22 cellular contexts compared by ENCODE assay signal in the genomic region with DNA sequence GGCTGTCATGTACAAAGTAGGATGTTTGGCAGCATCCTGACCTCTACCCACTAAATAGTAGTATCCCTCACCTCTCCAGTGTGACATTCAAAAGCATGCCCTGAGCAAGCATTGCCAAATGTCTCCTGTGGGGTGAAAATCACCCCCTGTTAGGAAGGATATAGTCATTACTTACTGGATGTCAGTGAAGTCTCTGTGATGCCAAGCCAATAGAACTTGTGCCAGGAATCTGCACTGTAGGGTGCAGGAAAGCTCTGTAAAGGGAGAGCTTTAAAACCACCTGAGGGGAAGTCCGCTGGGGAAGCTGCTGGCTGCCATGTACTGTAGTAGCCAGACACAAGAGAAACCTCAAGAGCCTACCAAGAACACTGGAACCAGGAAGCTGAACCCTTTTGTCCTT.
"Had no signal": no experiment of that assay in that cellular context is flagged by ENCODE, and none has a peak within 500 bp of the region (broad histone marks: within the 10 kb centered on the region; RNA-seq: fewer than 3 reads in every experiment).

No MANE protein-coding gene starts in this region.

- H3K27ac ChIP-seq: dorsolateral prefrontal cortex, heart left ventricle, right atrium auricular region, sigmoid colon, skin epidermis, stomach, thoracic aorta, transverse colon had no signal

- H3K36me3 Mint-ChIP-seq: naive thymus-derived CD8-positive, alpha-beta T cell had no signal

- H3K4me3 ChIP-seq: dorsolateral prefrontal cortex, heart left ventricle, mucosa of descending colon, right atrium auricular region, sigmoid colon, skin epidermis, stomach, thoracic aorta, transverse colon had no signal

- H3K9me3 Mint-ChIP-seq: neural crest cell had no signal

- H3K4me1 Mint-ChIP-seq: naive thymus-derived CD8-positive, alpha-beta T cell had no signal

- H3K27me3 ChIP-seq: dorsolateral prefrontal cortex, heart left ventricle, right atrium auricular region, sigmoid colon, stomach, transverse colon had no signal

- DNase-seq: cortex of kidney; dorsolateral prefrontal cortex; effector CD8-positive, alpha-beta T cell; heart left ventricle; hypothalamus; islet precursor cell; mammary epithelial cell; mucosa of descending colon; naive thymus-derived CD8-positive, alpha-beta T cell; posterior cingulate gyrus; sigmoid colon; stimulated activated CD4-positive, alpha-beta T cell treated with anti-CD3 and anti-CD28 coated beads, Interleukin-12 subunit alpha, Interleukin-12 subunit beta, amount 100 ng/mL, for 4 hours; stimulated activated naive CD4-positive, alpha-beta T cell; stomach; substantia nigra; transverse colon had no signal

- H3K36me3 ChIP-seq: heart left ventricle, right atrium auricular region, sigmoid colon, stomach, transverse colon had no signal

- H3K4me3 Mint-ChIP-seq: naive thymus-derived CD8-positive, alpha-beta T cell; neural crest cell had no signal

- H3K27me3 Mint-ChIP-seq: naive thymus-derived CD8-positive, alpha-beta T cell had no signal

- ATAC-seq: esophagus mucosa; heart left ventricle; left lobe of liver; mucosa of descending colon; naive thymus-derived CD8-positive, alpha-beta T cell had no signal

- H3K4me1 ChIP-seq: heart left ventricle, right atrium auricular region, sigmoid colon, transverse colon had no signal

- H3K27ac Mint-ChIP-seq: naive thymus-derived CD8-positive, alpha-beta T cell had no signal

- H3K9me3 ChIP-seq: heart left ventricle, mucosa of descending colon, right atrium auricular region, sigmoid colon, stomach, thoracic aorta, transverse colon had no signal
